8 cellular contexts compared by ENCODE assay signal in genomic region chr5:136174021-136174659, GRCh38. TPM values are rescaled to one million over a fixed set of nuclear protein-coding genes. Genes with fewer than 3 reads are reported as not detected.
DNase-seq lines count a peak whose midpoint lies in the region; ATAC-seq, FAIRE-seq and TF ChIP-seq lines count a peak whose summit lies in the region.

No MANE protein-coding gene starts in this region.

- DNase-seq in EL (peak; percentile 39), M059J (ENCODE audit: low read depth) (peak; percentile 51), iPS-NIHi11 (ENCODE audit: low spot score) (peak; percentile 44), urothelium cell line (ENCODE audit: low spot score) (peak; percentile 32)
- no peak for DNase-seq in activated T-cell treated with anti-CD3 and anti-CD28 coated beads, Interleukin-2, amount 50 U/mL, for 1 hour

- no peak for FAIRE-seq in urothelium cell line (lab: Jason Lieb, UNC)

- H3K4me3 ChIP-seq in WI38 (ENCODE audit: low read depth, low read length) = no peak overlapping the region

- TF ChIP-seq CTCF in WI38 (IDR thresholded peaks at IDR 0.05; ENCODE audit: low read depth, low read length) = peak; percentile 33; the same call in 1 of the 2 replicates

- ATAC-seq in GM21515 (IDR thresholded peaks at IDR 0.05; ENCODE audit: unreplicated experiment) (peak; percentile 70), GM18870 (IDR thresholded peaks at IDR 0.05; ENCODE audit: unreplicated experiment) (no peak)

RNA-seq across cellular contexts. Expression of gene SMIM32, which starts 18.8 kb away (rescaled TPM):
- total RNA-seq in M059J (2014; rRNA removed; shearing (Covaris generic)) = not detected in 2 replicates

RNA-seq across cellular contexts. Expression of gene SMAD5, which starts 41.5 kb away (rescaled TPM):
- total RNA-seq in M059J (2014; rRNA removed; shearing (Covaris generic)) = 34.5 and 42.6 TPM in 2 replicates
